ENCODE assay signal across 16 cellular contexts in genomic region chr1:29342351-29342750, GRCh38.
DNase-seq lines count a peak whose midpoint lies in the region; ATAC-seq lines count a peak whose summit lies in the region.
"Had no signal": no experiment of that assay in that cellular context is flagged by ENCODE, and none has a peak within 500 bp of the region (broad histone marks: within the 10 kb centered on the region; RNA-seq: fewer than 3 reads in every experiment).

No MANE protein-coding gene starts in this region.

- no peaks in the 10 kb centered on the region for H3K9me3 Mint-ChIP-seq in effector memory CD8-positive, alpha-beta T cell

- no peak overlapping the region for H3K27ac Mint-ChIP-seq in effector memory CD8-positive, alpha-beta T cell

- in situ Hi-C loops in G401 (cut with HindIII; ENCODE audit: low sequenced_read_pairs), result no loop called here

- DNase-seq in Ammon's horn (ENCODE audit: low spot score) (peak; percentile 25), G401 (ENCODE audit: low spot score) (peak; percentile 52), cerebellum (ENCODE audit: low spot score) (peak; percentile 29), occipital lobe (lab: John Stamatoyannopoulos, UW) (peak; percentile 24), NCI-H2107 treated with DMSO at 0.1 percent for 48 hours (lab: John Stamatoyannopoulos, UW; ENCODE audit: unreplicated experiment) (no peak)
- no peak for DNase-seq in effector memory CD8-positive, alpha-beta T cell
- DNase-seq: CD4-positive, CD25-positive, alpha-beta regulatory T cell; DND-41; GM23248; Karpas-422; MV-4-11; NCI-H1694; NCI-H2081; NCI-H774 had no signal

- no peak for ATAC-seq in effector memory CD8-positive, alpha-beta T cell (replicated peaks)
- ATAC-seq in HG02884 (IDR thresholded peaks at IDR 0.05; ENCODE audit: unreplicated experiment), result no peak
- ATAC-seq: Right ventricle myocardium inferior had no signal

- H3K4me3 Mint-ChIP-seq in effector memory CD8-positive, alpha-beta T cell, result no peak overlapping the region
- H3K4me3 Mint-ChIP-seq: CD4-positive, CD25-positive, alpha-beta regulatory T cell had no signal

- H3K4me1 Mint-ChIP-seq in effector memory CD8-positive, alpha-beta T cell (ENCODE audit: low read depth in 2 of 2), result no peaks in the 10 kb centered on the region
- H3K4me1 Mint-ChIP-seq: CD4-positive, CD25-positive, alpha-beta regulatory T cell had no signal

- H3K27me3 Mint-ChIP-seq in effector memory CD8-positive, alpha-beta T cell, result peaks cover 71 to 91% of the 10 kb centered on the region in 2 donors

- H3K36me3 Mint-ChIP-seq in effector memory CD8-positive, alpha-beta T cell (ENCODE audit: insufficient read depth), result no peaks in the 10 kb centered on the region
- H3K36me3 Mint-ChIP-seq: CD4-positive, CD25-positive, alpha-beta regulatory T cell had no signal

Comparison
In these comparisons a context has a peak if more than half of its experiments do, and no peak if none do; other contexts are left out.
1. DNase-seq: peak in Ammon's horn (single experiment), G401 (single experiment), cerebellum (single experiment) and occipital lobe (single experiment); none in effector memory CD8-positive, alpha-beta T cell (0 of 3) and NCI-H2107 treated with DMSO at 0.1 percent for 48 hours (single experiment).